1 cellular context compared by ENCODE assay signal in the genomic region with DNA sequence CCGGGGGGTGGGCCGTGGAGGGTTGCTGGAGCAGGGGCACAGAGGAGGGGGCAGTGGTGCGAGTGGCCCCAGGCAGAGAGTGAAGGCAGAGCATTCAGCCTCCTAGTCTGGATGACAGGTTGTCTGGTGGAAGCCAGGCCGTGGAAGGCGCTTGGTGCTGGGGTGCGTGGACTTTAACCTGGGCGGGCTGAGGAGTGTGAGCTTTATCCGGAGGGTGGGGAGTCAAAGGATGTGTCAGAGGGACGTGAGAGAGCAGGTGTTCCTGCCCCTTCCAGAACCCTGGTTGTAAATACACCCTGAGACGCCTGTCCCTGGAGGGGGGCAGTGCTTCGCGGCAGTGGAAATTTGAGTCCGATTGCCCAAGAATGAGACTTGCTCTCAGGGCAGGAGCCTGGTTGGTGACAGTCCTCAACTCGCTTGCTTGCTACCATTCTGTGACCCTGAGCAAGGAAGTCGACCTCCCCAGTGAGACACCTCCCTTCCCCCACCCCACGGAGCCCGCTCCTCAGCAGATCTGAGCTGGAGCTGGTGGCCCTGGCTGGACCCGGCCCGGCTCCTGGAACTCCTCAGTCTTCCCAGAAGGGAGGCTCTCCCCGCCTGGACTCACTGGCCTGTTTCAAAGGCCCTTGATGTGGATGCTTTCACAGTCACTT.
TF ChIP-seq lines count a peak whose summit lies in the region.

No MANE protein-coding gene starts in this region.

TF ChIP-seq in HepG2, 621 proteins besides CTCF, POLR2A, EP300 and RAD21 (continued from another document):
- no peak for TF ChIP-seq U2AF1 (optimal IDR thresholded peaks at IDR 0.05; ENCODE audit: low read depth, low read length)
- peak; percentile 92 for TF ChIP-seq ZNF746 (CRISPR knock-in tag; IDR thresholded peaks at IDR 0.05)
- TF ChIP-seq TGIF2 (CRISPR knock-in tag; IDR thresholded peaks at IDR 0.05): peak; percentile 51; the same call in 1 of the 2 replicates
- TF ChIP-seq, protein P1, sequence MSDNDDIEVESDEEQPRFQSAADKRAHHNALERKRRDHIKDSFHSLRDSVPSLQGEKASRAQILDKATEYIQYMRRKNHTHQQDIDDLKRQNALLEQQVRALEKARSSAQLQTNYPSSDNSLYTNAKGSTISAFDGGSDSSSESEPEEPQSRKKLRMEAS (IDR thresholded peaks at IDR 0.05): peak; percentile 45; the same call in 1 of the 2 replicates
- TF ChIP-seq ELF3 (CRISPR knock-in tag; IDR thresholded peaks at IDR 0.05): peak; percentile 25; the same call in 1 of the 2 replicates
- TF ChIP-seq LCORL (IDR thresholded peaks at IDR 0.05): no peak
- TF ChIP-seq LCORL (CRISPR knock-in tag; IDR thresholded peaks at IDR 0.05): peak; percentile 84
- peak; percentile 81 for TF ChIP-seq CEBPG (CRISPR knock-in tag; IDR thresholded peaks at IDR 0.05)
- peak; percentile 56; the same call in 1 of the 2 replicates for TF ChIP-seq RXRA (CRISPR knock-in tag; IDR thresholded peaks at IDR 0.05)
- TF ChIP-seq, protein P2, sequence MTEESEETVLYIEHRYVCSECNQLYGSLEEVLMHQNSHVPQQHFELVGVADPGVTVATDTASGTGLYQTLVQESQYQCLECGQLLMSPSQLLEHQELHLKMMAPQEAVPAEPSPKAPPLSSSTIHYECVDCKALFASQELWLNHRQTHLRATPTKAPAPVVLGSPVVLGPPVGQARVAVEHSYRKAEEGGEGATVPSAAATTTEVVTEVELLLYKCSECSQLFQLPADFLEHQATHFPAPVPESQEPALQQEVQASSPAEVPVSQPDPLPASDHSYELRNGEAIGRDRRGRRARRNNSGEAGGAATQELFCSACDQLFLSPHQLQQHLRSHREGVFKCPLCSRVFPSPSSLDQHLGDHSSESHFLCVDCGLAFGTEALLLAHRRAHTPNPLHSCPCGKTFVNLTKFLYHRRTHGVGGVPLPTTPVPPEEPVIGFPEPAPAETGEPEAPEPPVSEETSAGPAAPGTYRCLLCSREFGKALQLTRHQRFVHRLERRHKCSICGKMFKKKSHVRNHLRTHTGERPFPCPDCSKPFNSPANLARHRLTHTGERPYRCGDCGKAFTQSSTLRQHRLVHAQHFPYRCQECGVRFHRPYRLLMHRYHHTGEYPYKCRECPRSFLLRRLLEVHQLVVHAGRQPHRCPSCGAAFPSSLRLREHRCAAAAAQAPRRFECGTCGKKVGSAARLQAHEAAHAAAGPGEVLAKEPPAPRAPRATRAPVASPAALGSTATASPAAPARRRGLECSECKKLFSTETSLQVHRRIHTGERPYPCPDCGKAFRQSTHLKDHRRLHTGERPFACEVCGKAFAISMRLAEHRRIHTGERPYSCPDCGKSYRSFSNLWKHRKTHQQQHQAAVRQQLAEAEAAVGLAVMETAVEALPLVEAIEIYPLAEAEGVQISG (CRISPR knock-in tag; IDR thresholded peaks at IDR 0.05): peak; percentile 60
- no peak for TF ChIP-seq ZNF354B (CRISPR knock-in tag; IDR thresholded peaks at IDR 0.05)
- TF ChIP-seq SOX5 (CRISPR knock-in tag; IDR thresholded peaks at IDR 0.05; ENCODE audit: borderline replicate concordance): peak; percentile 33; the same call in 1 of the 2 replicates
- peak; percentile 41; the same call in 1 of the 2 replicates for TF ChIP-seq ZBTB20 (CRISPR knock-in tag; IDR thresholded peaks at IDR 0.05; ENCODE audit: borderline replicate concordance, low read depth)
- TF ChIP-seq ZFP36L1 (CRISPR knock-in tag; IDR thresholded peaks at IDR 0.05): no peak
- no peak for TF ChIP-seq ZMYM2 (CRISPR knock-in tag; IDR thresholded peaks at IDR 0.05)
- no peak for TF ChIP-seq KDM3A (CRISPR knock-in tag; IDR thresholded peaks at IDR 0.05; ENCODE audit: low read depth)
- TF ChIP-seq HDAC2 (CRISPR knock-in tag; IDR thresholded peaks at IDR 0.05): peak; percentile 81
- TF ChIP-seq, protein P3, sequence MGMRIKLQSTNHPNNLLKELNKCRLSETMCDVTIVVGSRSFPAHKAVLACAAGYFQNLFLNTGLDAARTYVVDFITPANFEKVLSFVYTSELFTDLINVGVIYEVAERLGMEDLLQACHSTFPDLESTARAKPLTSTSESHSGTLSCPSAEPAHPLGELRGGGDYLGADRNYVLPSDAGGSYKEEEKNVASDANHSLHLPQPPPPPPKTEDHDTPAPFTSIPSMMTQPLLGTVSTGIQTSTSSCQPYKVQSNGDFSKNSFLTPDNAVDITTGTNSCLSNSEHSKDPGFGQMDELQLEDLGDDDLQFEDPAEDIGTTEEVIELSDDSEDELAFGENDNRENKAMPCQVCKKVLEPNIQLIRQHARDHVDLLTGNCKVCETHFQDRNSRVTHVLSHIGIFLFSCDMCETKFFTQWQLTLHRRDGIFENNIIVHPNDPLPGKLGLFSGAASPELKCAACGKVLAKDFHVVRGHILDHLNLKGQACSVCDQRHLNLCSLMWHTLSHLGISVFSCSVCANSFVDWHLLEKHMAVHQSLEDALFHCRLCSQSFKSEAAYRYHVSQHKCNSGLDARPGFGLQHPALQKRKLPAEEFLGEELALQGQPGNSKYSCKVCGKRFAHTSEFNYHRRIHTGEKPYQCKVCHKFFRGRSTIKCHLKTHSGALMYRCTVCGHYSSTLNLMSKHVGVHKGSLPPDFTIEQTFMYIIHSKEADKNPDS (CRISPR knock-in tag; IDR thresholded peaks at IDR 0.05): no peak
- no peak for TF ChIP-seq ZNF160 (CRISPR knock-in tag; IDR thresholded peaks at IDR 0.05)
- TF ChIP-seq ZNF546 (CRISPR knock-in tag; conservative IDR thresholded peaks at IDR 0.05): no peak
- peak; percentile 49 for TF ChIP-seq RARA (CRISPR knock-in tag; IDR thresholded peaks at IDR 0.05)
- TF ChIP-seq, protein P4, sequence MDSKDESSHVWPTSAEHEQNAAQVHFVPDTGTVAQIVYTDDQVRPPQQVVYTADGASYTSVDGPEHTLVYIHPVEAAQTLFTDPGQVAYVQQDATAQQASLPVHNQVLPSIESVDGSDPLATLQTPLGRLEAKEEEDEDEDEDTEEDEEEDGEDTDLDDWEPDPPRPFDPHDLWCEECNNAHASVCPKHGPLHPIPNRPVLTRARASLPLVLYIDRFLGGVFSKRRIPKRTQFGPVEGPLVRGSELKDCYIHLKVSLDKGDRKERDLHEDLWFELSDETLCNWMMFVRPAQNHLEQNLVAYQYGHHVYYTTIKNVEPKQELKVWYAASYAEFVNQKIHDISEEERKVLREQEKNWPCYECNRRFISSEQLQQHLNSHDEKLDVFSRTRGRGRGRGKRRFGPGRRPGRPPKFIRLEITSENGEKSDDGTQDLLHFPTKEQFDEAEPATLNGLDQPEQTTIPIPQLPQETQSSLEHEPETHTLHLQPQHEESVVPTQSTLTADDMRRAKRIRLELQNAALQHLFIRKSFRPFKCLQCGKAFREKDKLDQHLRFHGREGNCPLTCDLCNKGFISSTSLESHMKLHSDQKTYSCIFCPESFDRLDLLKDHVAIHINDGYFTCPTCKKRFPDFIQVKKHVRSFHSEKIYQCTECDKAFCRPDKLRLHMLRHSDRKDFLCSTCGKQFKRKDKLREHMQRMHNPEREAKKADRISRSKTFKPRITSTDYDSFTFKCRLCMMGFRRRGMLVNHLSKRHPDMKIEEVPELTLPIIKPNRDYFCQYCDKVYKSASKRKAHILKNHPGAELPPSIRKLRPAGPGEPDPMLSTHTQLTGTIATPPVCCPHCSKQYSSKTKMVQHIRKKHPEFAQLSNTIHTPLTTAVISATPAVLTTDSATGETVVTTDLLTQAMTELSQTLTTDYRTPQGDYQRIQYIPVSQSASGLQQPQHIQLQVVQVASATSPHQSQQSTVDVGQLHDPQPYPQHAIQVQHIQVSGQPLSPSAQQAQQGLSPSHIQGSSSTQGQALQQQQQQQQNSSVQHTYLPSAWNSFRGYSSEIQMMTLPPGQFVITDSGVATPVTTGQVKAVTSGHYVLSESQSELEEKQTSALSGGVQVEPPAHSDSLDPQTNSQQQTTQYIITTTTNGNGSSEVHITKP (CRISPR knock-in tag; IDR thresholded peaks at IDR 0.05; ENCODE audit: low read depth): 0 out of 2 replicates have a peak, but pooled peaks have one; percentile 33
- TF ChIP-seq MZF1 (CRISPR knock-in tag; IDR thresholded peaks at IDR 0.05; ENCODE audit: borderline replicate concordance): no peak
- TF ChIP-seq HCFC1 (IDR thresholded peaks at IDR 0.05; ENCODE audit: low read depth, low read length): no peak
- TF ChIP-seq MYC (CRISPR knock-in tag; IDR thresholded peaks at IDR 0.05; ENCODE audit: borderline replicate concordance): peak; percentile 58; the same call in 1 of the 2 replicates
- peak; percentile 70 for TF ChIP-seq SALL1 (CRISPR knock-in tag; IDR thresholded peaks at IDR 0.05)
- peak; percentile 43; the same call in 1 of the 2 replicates for TF ChIP-seq ZNF501 (CRISPR knock-in tag; IDR thresholded peaks at IDR 0.05)
- TF ChIP-seq, protein P5, sequence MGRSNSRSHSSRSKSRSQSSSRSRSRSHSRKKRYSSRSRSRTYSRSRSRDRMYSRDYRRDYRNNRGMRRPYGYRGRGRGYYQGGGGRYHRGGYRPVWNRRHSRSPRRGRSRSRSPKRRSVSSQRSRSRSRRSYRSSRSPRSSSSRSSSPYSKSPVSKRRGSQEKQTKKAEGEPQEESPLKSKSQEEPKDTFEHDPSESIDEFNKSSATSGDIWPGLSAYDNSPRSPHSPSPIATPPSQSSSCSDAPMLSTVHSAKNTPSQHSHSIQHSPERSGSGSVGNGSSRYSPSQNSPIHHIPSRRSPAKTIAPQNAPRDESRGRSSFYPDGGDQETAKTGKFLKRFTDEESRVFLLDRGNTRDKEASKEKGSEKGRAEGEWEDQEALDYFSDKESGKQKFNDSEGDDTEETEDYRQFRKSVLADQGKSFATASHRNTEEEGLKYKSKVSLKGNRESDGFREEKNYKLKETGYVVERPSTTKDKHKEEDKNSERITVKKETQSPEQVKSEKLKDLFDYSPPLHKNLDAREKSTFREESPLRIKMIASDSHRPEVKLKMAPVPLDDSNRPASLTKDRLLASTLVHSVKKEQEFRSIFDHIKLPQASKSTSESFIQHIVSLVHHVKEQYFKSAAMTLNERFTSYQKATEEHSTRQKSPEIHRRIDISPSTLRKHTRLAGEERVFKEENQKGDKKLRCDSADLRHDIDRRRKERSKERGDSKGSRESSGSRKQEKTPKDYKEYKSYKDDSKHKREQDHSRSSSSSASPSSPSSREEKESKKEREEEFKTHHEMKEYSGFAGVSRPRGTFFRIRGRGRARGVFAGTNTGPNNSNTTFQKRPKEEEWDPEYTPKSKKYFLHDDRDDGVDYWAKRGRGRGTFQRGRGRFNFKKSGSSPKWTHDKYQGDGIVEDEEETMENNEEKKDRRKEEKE (IDR thresholded peaks at IDR 0.05): no peak
